ENCODE assay signal across 15 cellular contexts in the genomic region with DNA sequence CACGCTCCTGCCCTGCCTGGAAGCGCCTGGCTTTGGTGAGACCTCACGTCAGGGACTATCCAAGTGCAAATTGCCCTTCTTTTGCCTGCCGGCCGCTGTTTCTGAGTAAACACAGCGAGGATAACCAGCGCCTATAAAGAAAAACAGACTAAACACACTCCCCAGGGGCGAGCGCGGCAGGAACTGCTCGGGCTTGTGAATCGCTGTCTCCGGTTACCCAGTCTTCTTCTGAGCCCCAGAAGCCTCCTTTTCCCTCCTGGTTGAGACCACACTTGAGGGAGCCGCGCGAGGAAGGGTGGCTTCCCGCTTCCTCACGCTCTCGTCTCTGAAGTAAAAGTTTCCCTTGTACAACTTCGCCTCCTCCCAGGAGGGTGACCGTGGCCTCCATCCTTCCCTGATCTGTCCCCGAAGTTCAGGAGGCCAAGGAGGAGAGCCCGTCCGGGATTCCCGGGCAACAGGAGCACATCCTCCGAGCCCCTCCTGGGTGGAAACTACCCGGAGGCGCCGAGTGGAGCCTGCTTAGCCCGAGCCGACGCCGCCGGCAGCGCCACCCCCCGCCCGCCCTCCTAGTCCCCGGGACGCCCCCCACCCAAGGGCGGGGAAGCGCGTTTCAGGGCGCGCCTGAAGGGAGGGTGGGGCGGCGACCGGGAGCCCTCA. TPM values are rescaled to one million over a fixed set of nuclear protein-coding genes. Genes with fewer than 3 reads are reported as not detected.
DNase-seq lines count a peak whose midpoint lies in the region; ATAC-seq and TF ChIP-seq lines count a peak whose summit lies in the region.
"Had no signal": no experiment of that assay in that cellular context is flagged by ENCODE, and none has a peak within 500 bp of the region (broad histone marks: within the 10 kb centered on the region; RNA-seq: fewer than 3 reads in every experiment).

No MANE protein-coding gene starts in this region.

- WGBS in H9 (ENCODE audit: extremely low coverage, insufficient read length, low lambda C conversion rate), result no CpG with 5 or more reads among the region's 47 CpGs
- WGBS in sigmoid colon, 2 donors, result 3 to 4% methylated on average over 47 of the region's 47 CpGs

- H3K9ac ChIP-seq in H9 (ENCODE audit: extremely low read depth, insufficient read length, low read length) (peak overlapping the region; percentile 47), iPS-15b (ENCODE audit: low read depth, low read length) (no peak overlapping the region)

- no peak overlapping the region for H3K23ac ChIP-seq in H9 (ENCODE audit: insufficient read length, low read depth, low read length)

- H3K56ac ChIP-seq in H9 (ENCODE audit: insufficient read length, low read depth, low read length), result no peak overlapping the region

- H3K4me2 ChIP-seq in H9 (ENCODE audit: insufficient read depth, insufficient read length, low read length), result peak overlapping the region; percentile 96

- H3K36me3 ChIP-seq in WERI-Rb-1 (no peaks in the 10 kb centered on the region), iPS-15b (ENCODE audit: control insufficient read depth, insufficient read depth, low read length) (no peaks in the 10 kb centered on the region), sigmoid colon (no peaks in the 10 kb centered on the region)
- H3K36me3 ChIP-seq: HAP-1 had no signal

- H2BK20ac ChIP-seq in H9 (ENCODE audit: low read depth, low read length, poor library complexity, severe bottlenecking), result no peak overlapping the region

- peaks cover 27 to 28% of the 10 kb centered on the region in 2 experiments for H3K4me1 Mint-ChIP-seq in H9

- TF ChIP-seq POLR2A in sigmoid colon (IDR thresholded peaks at IDR 0.05), result no peak

- H3K36me3 Mint-ChIP-seq in H9 (ENCODE audit: insufficient read depth in 1 of 3, low read depth in 3 of 3), result no peaks in the 10 kb centered on the region; a peak in 1 of 7 replicates

- no peak overlapping the region for H2BK5ac ChIP-seq in H9 (ENCODE audit: insufficient read length, low read length)

- peaks cover 9% of the 10 kb centered on the region for H3K23me2 ChIP-seq in H9 (ENCODE audit: insufficient read length, low read depth, low read length, poor library complexity, severe bottlenecking)

- H3K9me3 ChIP-seq in H9 (ENCODE audit: control insufficient read depth, low read depth, low read length) (no peaks in the 10 kb centered on the region), WERI-Rb-1 (ENCODE audit: severe bottlenecking) (no peaks in the 10 kb centered on the region), iPS-15b (ENCODE audit: control insufficient read depth, insufficient read depth, low read length) (no peaks in the 10 kb centered on the region), sigmoid colon (no peaks in the 10 kb centered on the region)
- H3K9me3 ChIP-seq: HAP-1 had no signal

- H3T11ph ChIP-seq in H9 (ENCODE audit: low read length), result no peak overlapping the region

- H3K27me3 Mint-ChIP-seq in H9 (ENCODE audit: low read depth), result peaks cover 16% of the 10 kb centered on the region

- peak overlapping the region; percentile 76 to 87 for H3K4me3 Mint-ChIP-seq in H9
- H3K4me3 Mint-ChIP-seq: stimulated activated naive CD8-positive, alpha-beta T cell treated with anti-CD3 and anti-CD28 coated beads, Interleukin-15, Interleukin-2, amounts not matched to agents 100 ng/mL and 50 ng/mL, for 24 hours had no signal

- H3K79me1 ChIP-seq in H9 (ENCODE audit: insufficient read depth, low read depth, low read length, poor library complexity, severe bottlenecking), result no peaks in the 10 kb centered on the region

- no peak overlapping the region for H2BK12ac ChIP-seq in H9 (ENCODE audit: insufficient read length, low read depth, low read length)

- H3K4me1 ChIP-seq in H9 (ENCODE audit: insufficient read depth, low read length) (no peaks in the 10 kb centered on the region; the same call in 1 of the 2 replicates), iPS-15b (ENCODE audit: control insufficient read depth, insufficient read depth, low read length) (peaks cover 2% of the 10 kb centered on the region), sigmoid colon (peaks cover 0 to 14% (median 12%) of the 10 kb centered on the region in 4 donors)
- H3K4me1 ChIP-seq: HAP-1 had no signal

- no peaks in the 10 kb centered on the region for H4K20me1 ChIP-seq in H9 (ENCODE audit: control insufficient read depth, insufficient read depth, insufficient read length)

- no peak overlapping the region for H2BK15ac ChIP-seq in H9 (ENCODE audit: low read depth, low read length)

- H4K8ac ChIP-seq in H9 (replicated peaks; ENCODE audit: insufficient read length, low read depth, low read length), result no peak overlapping the region

- peak overlapping the region; percentile 49 for H2AFZ ChIP-seq in H9 (ENCODE audit: low read length)

- ATAC-seq in GM18907 (IDR thresholded peaks at IDR 0.05; ENCODE audit: unreplicated experiment), result no peak
- ATAC-seq in sciatic nerve, result no peak

- no peak overlapping the region for H3K27ac ChIP-seq in H9 (ENCODE audit: insufficient read length, low read depth, low read length)
- H3K27ac ChIP-seq in WERI-Rb-1, result peak overlapping the region; percentile 66
- H3K27ac ChIP-seq in sigmoid colon, result no peak overlapping the region
- H3K27ac ChIP-seq: HL-60 had no signal

- no peaks in the 10 kb centered on the region for H3K79me2 ChIP-seq in H9 (ENCODE audit: insufficient read depth, low read length)

- no peak overlapping the region for H4K5ac ChIP-seq in H9 (ENCODE audit: insufficient read length, low read depth, low read length)

- H3K27me3 ChIP-seq in H9 (ENCODE audit: insufficient read depth, low read length), result no peaks in the 10 kb centered on the region; the same call in 1 of the 2 replicates
- H3K27me3 ChIP-seq in WERI-Rb-1 (ENCODE audit: insufficient read depth, low read depth, severe bottlenecking), result no peaks in the 10 kb centered on the region
- H3K27me3 ChIP-seq in iPS-15b (ENCODE audit: control insufficient read depth, insufficient read depth, low read length), result peaks cover 13% of the 10 kb centered on the region
- H3K27me3 ChIP-seq in sigmoid colon, result peaks cover 16 to 74% (median 23%) of the 10 kb centered on the region in 3 donors

- no peak overlapping the region for H3K18ac ChIP-seq in H9 (ENCODE audit: insufficient read length, low read depth, low read length)

- no peak overlapping the region for H3K4ac ChIP-seq in H9 (ENCODE audit: low read depth, low read length)

- H3K4me3 ChIP-seq in WERI-Rb-1 (ENCODE audit: low read depth, low read length) (peak overlapping the region; percentile 72), iPS-15b (ENCODE audit: low read depth, low read length) (peak overlapping the region; percentile 54), sigmoid colon (peak overlapping the region in 3 of 4 donors; percentile 33 to 46 (median 42))
- H3K4me3 ChIP-seq: HAP-1, lung had no signal

- TF ChIP-seq CTCF in H9 (conservative IDR thresholded peaks at IDR 0.05) (no peak), WERI-Rb-1 (IDR thresholded peaks at IDR 0.05; ENCODE audit: low read depth, low read length) (no peak), sigmoid colon (IDR thresholded peaks at IDR 0.05) (no peak)

- no peak for TF ChIP-seq EP300 in sigmoid colon (IDR thresholded peaks at IDR 0.05)

- no peak overlapping the region for H4K91ac ChIP-seq in H9 (ENCODE audit: insufficient read length, low read depth, low read length)

- peak overlapping the region in 1 of 3 experiments; percentile 27; a peak in 2 of 7 replicates for H3K27ac Mint-ChIP-seq in H9
- H3K27ac Mint-ChIP-seq: activated naive CD4-positive, alpha-beta T cell treated with anti-CD3 and anti-CD28 coated beads, Interleukin-2, amount 50 U/mL, for 24 hours; stimulated activated naive CD8-positive, alpha-beta T cell treated with anti-CD3 and anti-CD28 coated beads, Interleukin-15, Interleukin-2, amounts not matched to agents 100 ng/mL and 50 ng/mL, for 24 hours had no signal

- intact Hi-C loops in sigmoid colon (cut with DNase I) (no loop called here), sciatic nerve (cut with DNase I) (loop anchor here (10.0 kb wide), 1 partner anchor 80 kb away; no protein-coding TSS in a partner anchor)

- H3K9me3 Mint-ChIP-seq in H9, result no peaks in the 10 kb centered on the region

- peak overlapping the region; percentile 45 for H3K14ac ChIP-seq in H9 (ENCODE audit: insufficient read depth, low read length)

- no peak overlapping the region for H2AK5ac ChIP-seq in H9 (ENCODE audit: insufficient read length, low read length)

- H2BK120ac ChIP-seq in H9 (ENCODE audit: low read depth, low read length, poor library complexity, severe bottlenecking), result no peak overlapping the region

- DNase-seq in H9, result peak; percentile 39
- DNase-seq in WERI-Rb-1, result peak; percentile 58
- DNase-seq in sigmoid colon, result peak; percentile 56
- no peak for DNase-seq in sciatic nerve (ENCODE audit: low spot score)
- no peak for DNase-seq in middle frontal gyrus (ENCODE audit: extremely low spot score, low spot score)
- DNase-seq: DMS79, SIG-M5 had no signal

RNA-seq across cellular contexts. Expression of gene HCN1, which starts 1.0 kb away (rescaled TPM):
- total RNA-seq in H9 (2021), result 2.9 and 4.6 TPM in 2 replicates
- total RNA-seq in sigmoid colon, result under 1 TPM; 0.14 to 0.71 (median 0.22) TPM
- under 1 TPM in 2 of 3 donors, not detected in 1; under 0.01 to 0.09 TPM for polyA plus RNA-seq in sigmoid colon
- 37.3 TPM for total RNA-seq in sciatic nerve
- total RNA-seq: epithelial cell of proximal tubule had no signal

Comparison
In these comparisons a context has a peak if more than half of its experiments do, and no peak if none do; other contexts are left out.
1. DNase-seq: peak in H9 (single experiment), WERI-Rb-1 (single experiment) and sigmoid colon (single experiment); none in sciatic nerve (single experiment) and middle frontal gyrus (single experiment).
2. Peak in every context shown above with its lines, with median percentiles within 50 percentile points of each other: H3K4me3 ChIP-seq.